Comparison of ENCODE assay signal across 7 cellular contexts in genomic region chr10:88932539-88933256, GRCh38. TPM values are rescaled to one million over a fixed set of nuclear protein-coding genes. Genes with fewer than 3 reads are reported as not detected.
DNase-seq lines count a peak whose midpoint lies in the region; ATAC-seq and TF ChIP-seq lines count a peak whose summit lies in the region.

No MANE protein-coding gene starts in this region.

- H3K4me3 Mint-ChIP-seq in T-helper 17 cell, result no peak overlapping the region

- ATAC-seq in HG02610 (IDR thresholded peaks at IDR 0.05; ENCODE audit: unreplicated experiment) (peak; percentile 61), T-helper 17 cell (peak; percentile 72)

- H3K4me3 ChIP-seq in GM12864 (ENCODE audit: low read depth, low read length), result no peak overlapping the region

- peaks cover 26% of the 10 kb centered on the region for H3K4me1 Mint-ChIP-seq in T-helper 17 cell

- no peaks in the 10 kb centered on the region for H3K27me3 Mint-ChIP-seq in T-helper 17 cell

- peaks cover 4% of the 10 kb centered on the region for H3K36me3 Mint-ChIP-seq in T-helper 17 cell (ENCODE audit: low read depth)

- DNase-seq in GM12864 (ENCODE audit: low read depth), result peak; percentile 43
- peak; percentile 84 for DNase-seq in NCI-H1436 (lab: John Stamatoyannopoulos, UW)
- peak in 1 of 3 donors; percentile 11 for DNase-seq in T-helper 17 cell
- DNase-seq in central memory CD4-positive, alpha-beta T cell, result peak; percentile 44
- DNase-seq in left kidney (ENCODE audit: low read depth, low spot score), result peak; percentile 94
- DNase-seq in stimulated activated CD4-positive, alpha-beta T cell treated with anti-CD3 and anti-CD28 coated beads, Interleukin-4, amount 100 ng/mL, for 24 hours, result peak; percentile 54

- no peak overlapping the region for H3K27ac Mint-ChIP-seq in T-helper 17 cell

- no peaks in the 10 kb centered on the region for H3K9me3 ChIP-seq in T-helper 17 cell (ENCODE audit: control insufficient read depth, low read length, poor library complexity, severe bottlenecking)

- TF ChIP-seq CTCF in GM12864 (IDR thresholded peaks at IDR 0.05; ENCODE audit: low read depth, low read length, missing control alignments), result peak; percentile 85

RNA-seq across cellular contexts. Expression of gene ACTA2, which starts 19.9 kb away (rescaled TPM):
- total RNA-seq in T-helper 17 cell, result 1 to 10 TPM; 3.8 to 4.6 TPM

RNA-seq across cellular contexts. Expression of gene STAMBPL1, which starts 52.7 kb away (rescaled TPM):
- total RNA-seq in T-helper 17 cell, result 10 to 100 TPM; 20.7 to 32.3 TPM

RNA-seq across cellular contexts. Expression of gene FAS, which starts 57.9 kb away (rescaled TPM):
- total RNA-seq in T-helper 17 cell, result 10 to 100 TPM; 80.0 to 82.8 TPM
